ENCODE assay signal across 1 cellular context in the genomic region with DNA sequence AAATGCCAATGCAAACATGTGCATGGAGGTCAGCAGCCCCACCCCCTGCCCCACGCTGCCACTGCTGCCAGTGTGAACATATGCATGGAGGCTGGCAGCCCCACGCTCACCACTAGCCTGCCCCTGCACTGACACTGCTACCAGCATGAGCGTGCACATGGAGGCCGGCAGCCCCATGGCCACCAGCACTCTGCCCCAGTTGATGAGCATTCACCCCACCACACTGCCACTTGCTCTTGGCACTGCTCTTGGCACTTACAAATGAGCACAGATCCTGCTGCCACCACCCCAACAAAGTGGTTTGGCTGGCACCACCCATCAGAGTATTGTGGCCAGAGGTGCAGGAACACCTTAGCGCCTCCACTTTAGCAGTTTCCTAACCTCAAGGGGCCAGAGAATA.
TF ChIP-seq lines count a peak whose summit lies in the region.

No MANE protein-coding gene starts in this region.

TF ChIP-seq in GM23338, 12 proteins besides CTCF, POLR2A, EP300 and RAD21 (continued from another document):
- TF ChIP-seq, protein P1, sequence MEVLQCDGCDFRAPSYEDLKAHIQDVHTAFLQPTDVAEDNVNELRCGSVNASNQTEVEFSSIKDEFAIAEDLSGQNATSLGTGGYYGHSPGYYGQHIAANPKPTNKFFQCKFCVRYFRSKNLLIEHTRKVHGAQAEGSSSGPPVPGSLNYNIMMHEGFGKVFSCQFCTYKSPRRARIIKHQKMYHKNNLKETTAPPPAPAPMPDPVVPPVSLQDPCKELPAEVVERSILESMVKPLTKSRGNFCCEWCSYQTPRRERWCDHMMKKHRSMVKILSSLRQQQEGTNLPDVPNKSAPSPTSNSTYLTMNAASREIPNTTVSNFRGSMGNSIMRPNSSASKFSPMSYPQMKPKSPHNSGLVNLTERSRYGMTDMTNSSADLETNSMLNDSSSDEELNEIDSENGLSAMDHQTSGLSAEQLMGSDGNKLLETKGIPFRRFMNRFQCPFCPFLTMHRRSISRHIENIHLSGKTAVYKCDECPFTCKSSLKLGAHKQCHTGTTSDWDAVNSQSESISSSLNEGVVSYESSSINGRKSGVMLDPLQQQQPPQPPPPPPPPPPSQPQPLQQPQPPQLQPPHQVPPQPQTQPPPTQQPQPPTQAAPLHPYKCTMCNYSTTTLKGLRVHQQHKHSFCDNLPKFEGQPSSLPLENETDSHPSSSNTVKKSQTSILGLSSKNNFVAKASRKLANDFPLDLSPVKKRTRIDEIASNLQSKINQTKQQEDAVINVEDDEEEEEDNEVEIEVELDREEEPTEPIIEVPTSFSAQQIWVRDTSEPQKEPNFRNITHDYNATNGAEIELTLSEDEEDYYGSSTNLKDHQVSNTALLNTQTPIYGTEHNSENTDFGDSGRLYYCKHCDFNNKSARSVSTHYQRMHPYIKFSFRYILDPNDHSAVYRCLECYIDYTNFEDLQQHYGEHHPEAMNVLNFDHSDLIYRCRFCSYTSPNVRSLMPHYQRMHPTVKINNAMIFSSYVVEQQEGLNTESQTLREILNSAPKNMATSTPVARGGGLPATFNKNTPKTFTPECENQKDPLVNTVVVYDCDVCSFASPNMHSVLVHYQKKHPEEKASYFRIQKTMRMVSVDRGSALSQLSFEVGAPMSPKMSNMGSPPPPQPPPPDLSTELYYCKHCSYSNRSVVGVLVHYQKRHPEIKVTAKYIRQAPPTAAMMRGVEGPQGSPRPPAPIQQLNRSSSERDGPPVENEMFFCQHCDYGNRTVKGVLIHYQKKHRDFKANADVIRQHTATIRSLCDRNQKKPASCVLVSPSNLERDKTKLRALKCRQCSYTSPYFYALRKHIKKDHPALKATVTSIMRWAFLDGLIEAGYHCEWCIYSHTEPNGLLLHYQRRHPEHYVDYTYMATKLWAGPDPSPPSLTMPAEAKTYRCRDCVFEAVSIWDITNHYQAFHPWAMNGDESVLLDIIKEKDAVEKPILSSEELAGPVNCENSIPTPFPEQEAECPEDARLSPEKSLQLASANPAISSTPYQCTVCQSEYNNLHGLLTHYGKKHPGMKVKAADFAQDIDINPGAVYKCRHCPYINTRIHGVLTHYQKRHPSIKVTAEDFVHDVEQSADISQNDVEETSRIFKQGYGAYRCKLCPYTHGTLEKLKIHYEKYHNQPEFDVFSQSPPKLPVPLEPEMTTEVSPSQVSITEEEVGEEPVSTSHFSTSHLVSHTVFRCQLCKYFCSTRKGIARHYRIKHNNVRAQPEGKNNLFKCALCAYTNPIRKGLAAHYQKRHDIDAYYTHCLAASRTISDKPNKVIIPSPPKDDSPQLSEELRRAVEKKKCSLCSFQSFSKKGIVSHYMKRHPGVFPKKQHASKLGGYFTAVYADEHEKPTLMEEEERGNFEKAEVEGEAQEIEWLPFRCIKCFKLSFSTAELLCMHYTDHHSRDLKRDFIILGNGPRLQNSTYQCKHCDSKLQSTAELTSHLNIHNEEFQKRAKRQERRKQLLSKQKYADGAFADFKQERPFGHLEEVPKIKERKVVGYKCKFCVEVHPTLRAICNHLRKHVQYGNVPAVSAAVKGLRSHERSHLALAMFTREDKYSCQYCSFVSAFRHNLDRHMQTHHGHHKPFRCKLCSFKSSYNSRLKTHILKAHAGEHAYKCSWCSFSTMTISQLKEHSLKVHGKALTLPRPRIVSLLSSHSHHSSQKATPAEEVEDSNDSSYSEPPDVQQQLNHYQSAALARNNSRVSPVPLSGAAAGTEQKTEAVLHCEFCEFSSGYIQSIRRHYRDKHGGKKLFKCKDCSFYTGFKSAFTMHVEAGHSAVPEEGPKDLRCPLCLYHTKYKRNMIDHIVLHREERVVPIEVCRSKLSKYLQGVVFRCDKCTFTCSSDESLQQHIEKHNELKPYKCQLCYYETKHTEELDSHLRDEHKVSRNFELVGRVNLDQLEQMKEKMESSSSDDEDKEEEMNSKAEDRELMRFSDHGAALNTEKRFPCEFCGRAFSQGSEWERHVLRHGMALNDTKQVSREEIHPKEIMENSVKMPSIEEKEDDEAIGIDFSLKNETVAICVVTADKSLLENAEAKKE (CRISPR knock-in tag; IDR thresholded peaks at IDR 0.05) = no peak
- no peak for TF ChIP-seq NANOG (IDR thresholded peaks at IDR 0.05; ENCODE audit: borderline replicate concordance)
- no peak for TF ChIP-seq EZH2phosphoT487 (IDR thresholded peaks at IDR 0.05; ENCODE audit: unreplicated experiment)
- no peak for TF ChIP-seq ZNF331 (CRISPR knock-in tag; IDR thresholded peaks at IDR 0.05; ENCODE audit: low read depth)
- TF ChIP-seq STAT1 (IDR thresholded peaks at IDR 0.05; ENCODE audit: unreplicated experiment) = no peak
